ENCODE assay signal across 21 cellular contexts in genomic region chr21:29557200-29557599, GRCh38.
"Had no signal": no experiment of that assay in that cellular context is flagged by ENCODE, and none has a peak within 500 bp of the region (broad histone marks: within the 10 kb centered on the region; RNA-seq: fewer than 3 reads in every experiment).

No MANE protein-coding gene starts in this region.

- H2AFZ ChIP-seq: neural progenitor cell had no signal

- H3K4me1 ChIP-seq: neural progenitor cell, pancreas, stomach had no signal

- H3K4me3 ChIP-seq: neural progenitor cell, pancreas, stomach had no signal

- H3K4me3 Mint-ChIP-seq: activated CD8-positive, alpha-beta T cell treated with anti-CD3 and anti-CD28 coated beads for 36 hours; activated naive CD8-positive, alpha-beta T cell treated with anti-CD3 and anti-CD28 coated beads for 36 hours; activated T-cell treated with anti-CD3 and anti-CD28 coated beads, Interleukin-2, amount 50 U/mL, for 72 hours; endodermal cell; neural progenitor cell had no signal

- H3K27ac Mint-ChIP-seq: activated CD8-positive, alpha-beta T cell treated with anti-CD3 and anti-CD28 coated beads for 36 hours; activated naive CD8-positive, alpha-beta T cell treated with anti-CD3 and anti-CD28 coated beads for 36 hours; activated T-cell treated with anti-CD3 and anti-CD28 coated beads, Interleukin-2, amount 50 U/mL, for 72 hours; endodermal cell; neural progenitor cell had no signal

- H3K36me3 ChIP-seq: neural progenitor cell, pancreas had no signal

- FAIRE-seq: islet of Langerhans, pancreas, urothelium cell line had no signal

- H3K9me3 Mint-ChIP-seq: activated CD8-positive, alpha-beta T cell treated with anti-CD3 and anti-CD28 coated beads for 36 hours; activated naive CD8-positive, alpha-beta T cell treated with anti-CD3 and anti-CD28 coated beads for 36 hours; activated T-cell treated with anti-CD3 and anti-CD28 coated beads, Interleukin-2, amount 50 U/mL, for 72 hours; endodermal cell; neural progenitor cell had no signal

- H3K27ac ChIP-seq: neural progenitor cell, pancreas, stomach, VCaP had no signal

- H3K4me1 Mint-ChIP-seq: activated naive CD8-positive, alpha-beta T cell treated with anti-CD3 and anti-CD28 coated beads for 36 hours; endodermal cell; neural progenitor cell had no signal

- H3K9me3 ChIP-seq: pancreas, stomach had no signal

- H3K27me3 ChIP-seq: neural progenitor cell, pancreas, stomach had no signal

- H3K27me3 Mint-ChIP-seq: activated CD8-positive, alpha-beta T cell treated with anti-CD3 and anti-CD28 coated beads for 36 hours; activated naive CD8-positive, alpha-beta T cell treated with anti-CD3 and anti-CD28 coated beads for 36 hours had no signal

- H3K9ac ChIP-seq: neural progenitor cell had no signal

- H3K4me2 ChIP-seq: neural progenitor cell had no signal

- H3K36me3 Mint-ChIP-seq: neural progenitor cell had no signal

- DNase-seq: activated CD4-positive, alpha-beta T cell treated with anti-CD3 and anti-CD28 coated beads for 4 hours; activated CD8-positive, alpha-beta memory T cell treated with anti-CD3 and anti-CD28 coated beads, Interleukin-2, amount 50 U/mL, for 4 hours; activated CD8-positive, alpha-beta T cell treated with anti-CD3 and anti-CD28 coated beads for 36 hours; activated gamma-delta T cell treated with Interleukin-2 at 50 U/mL for 16 hours; activated naive CD8-positive, alpha-beta T cell treated with anti-CD3 and anti-CD28 coated beads for 36 hours; activated T-cell treated with anti-CD3 and anti-CD28 coated beads, Interleukin-2, amount 50 U/mL, for 72 hours; anterior cingulate cortex; cerebellar nuclear complex; endodermal cell; head of caudate nucleus; mammary epithelial cell; pancreas; stimulated activated CD4-positive, alpha-beta T cell treated with anti-CD3 and anti-CD28 coated beads, Interleukin-15, amount 100 ng/mL, for 24 hours; stimulated activated CD4-positive, alpha-beta T cell treated with anti-CD3 and anti-CD28 coated beads, Interleukin-4, amount 100 ng/mL, for 4 hours; stomach; T1000 had no signal

- ATAC-seq: activated CD8-positive, alpha-beta T cell treated with anti-CD3 and anti-CD28 coated beads for 36 hours; activated T-cell treated with anti-CD3 and anti-CD28 coated beads, Interleukin-2, amount 50 U/mL, for 72 hours; left lobe of liver had no signal
